In the genomic region with DNA sequence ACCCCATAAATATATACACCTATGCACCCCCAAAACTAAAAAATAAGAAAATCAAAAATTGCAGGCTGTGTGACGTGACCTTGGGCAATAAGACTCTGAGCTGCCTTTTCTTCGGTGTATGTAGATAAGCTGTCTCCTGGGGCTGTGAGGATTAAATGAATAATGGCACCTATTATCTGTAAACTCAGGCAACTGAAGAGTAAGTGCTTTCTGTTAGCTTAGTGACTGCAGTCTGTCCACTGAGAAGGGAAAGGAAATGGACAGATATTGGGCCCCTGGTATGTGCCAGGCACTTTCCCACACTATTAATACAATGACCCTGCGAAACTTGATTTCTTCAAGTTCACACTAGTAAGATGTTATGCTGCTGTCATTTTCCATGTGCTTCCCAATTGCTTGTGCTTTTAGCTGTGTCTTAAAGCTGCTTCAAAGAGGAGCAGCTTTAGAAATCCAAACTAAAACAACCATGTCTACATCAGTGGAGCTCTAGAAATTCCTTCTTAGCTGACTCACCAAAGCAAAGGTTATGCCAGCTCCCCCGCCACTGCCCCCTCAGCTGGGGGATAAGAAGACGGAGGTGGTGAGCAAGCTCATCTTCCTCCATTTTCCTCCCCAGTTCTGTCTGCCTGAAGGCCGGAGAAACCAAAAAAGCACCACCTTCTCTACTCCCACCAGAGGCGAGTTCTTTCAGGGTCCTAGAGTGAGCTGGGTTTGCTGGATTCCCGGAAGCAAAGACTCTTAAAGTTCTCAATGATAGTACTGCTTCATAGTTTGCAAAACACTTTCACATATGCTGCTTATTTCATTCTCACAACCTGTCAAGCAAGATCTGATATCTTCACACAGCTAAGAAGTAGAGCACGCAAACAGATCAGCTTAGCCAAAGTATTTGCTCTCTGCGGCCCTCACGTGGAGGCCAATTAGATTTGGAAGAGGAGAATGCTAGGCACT, we compare ENCODE assay signal across 8 cellular contexts. TPM values are rescaled to one million over a fixed set of nuclear protein-coding genes. Genes with fewer than 3 reads are reported as not detected.
A peak's percentile ranks its signal among the peaks of the same experiment; 100 is the strongest.
DNase-seq lines count a peak whose midpoint lies in the region; ATAC-seq and TF ChIP-seq lines count a peak whose summit lies in the region.

No MANE protein-coding gene starts in this region.

- TF ChIP-seq POLR2A in esophagus squamous epithelium (IDR thresholded peaks at IDR 0.05), result no peak

- peak overlapping the region; percentile 12 for H3K4me3 ChIP-seq in fibroblast of villous mesenchyme (ENCODE audit: low read depth, low read length)
- peak overlapping the region in 1 of 4 donors; percentile 9 for H3K4me3 ChIP-seq in esophagus squamous epithelium

- 51 to 55% methylated on average over 5 to 11 of the region's 11 CpGs for WGBS in esophagus squamous epithelium, 2 donors

- intact Hi-C loops in esophagus squamous epithelium (cut with DNase I), result no loop called here

- peak; percentile 22 for DNase-seq in GM04504 (ENCODE audit: low read depth)
- peak; percentile 83 for DNase-seq in RPMI7951 (ENCODE audit: low read depth)
- DNase-seq in fibroblast of villous mesenchyme (ENCODE audit: low read depth), result peak; percentile 69
- peak; percentile 52 for DNase-seq in putamen (ENCODE audit: low spot score)
- no peak for DNase-seq in KG1 (lab: John Stamatoyannopoulos, UW)
- no peak for DNase-seq in activated gamma-delta T cell treated with Interleukin-2 at 50 U/mL for 16 hours
- no peak for DNase-seq in esophagus squamous epithelium (lab: John Stamatoyannopoulos, UW)

- no peak for TF ChIP-seq CTCF in fibroblast of villous mesenchyme (IDR thresholded peaks at IDR 0.05; ENCODE audit: insufficient read depth, low read depth, low read length)
- TF ChIP-seq CTCF in esophagus squamous epithelium (IDR thresholded peaks at IDR 0.05), result no peak

- peak overlapping the region in 2 of 4 donors; percentile 33 to 34 for H3K27ac ChIP-seq in esophagus squamous epithelium

- no peaks in the 10 kb centered on the region for H3K9me3 ChIP-seq in esophagus squamous epithelium

- H3K4me1 ChIP-seq in esophagus squamous epithelium, result peaks cover 0 to 16% (median 0%) of the 10 kb centered on the region in 3 donors

- peaks cover 0 to 30% (median 0%) of the 10 kb centered on the region in 3 donors for H3K36me3 ChIP-seq in esophagus squamous epithelium

- ATAC-seq in HG02885 (IDR thresholded peaks at IDR 0.05; ENCODE audit: poor library complexity, unreplicated experiment), result no peak

- H3K27me3 ChIP-seq in esophagus squamous epithelium, result no peaks in the 10 kb centered on the region

RNA-seq across cellular contexts. Expression of gene DGAT2L6, which starts 8.8 kb away (rescaled TPM):
- total RNA-seq in RPMI7951 (2014; rRNA removed; shearing (Covaris generic)), result not detected in 2 replicates
- total RNA-seq in fibroblast of villous mesenchyme (not detected in 2 replicates), esophagus squamous epithelium (not detected)

RNA-seq across cellular contexts. Expression of gene IGBP1, which starts 35.3 kb away (rescaled TPM):
- total RNA-seq in RPMI7951 (2014; rRNA removed; shearing (Covaris generic)), result 84.3 and 88.8 TPM in 2 replicates
- total RNA-seq in fibroblast of villous mesenchyme, result 58.7 and 60.9 TPM in 2 replicates
- total RNA-seq in esophagus squamous epithelium, result 10 to 100 TPM; 26.5 to 66.0 (median 45.6) TPM

Comparison
In these comparisons a context has a peak if more than half of its experiments do, and no peak if none do; other contexts are left out.
1. DNase-seq: peak in GM04504 (single experiment), RPMI7951 (single experiment), fibroblast of villous mesenchyme (single experiment) and putamen (single experiment); none in KG1 (single experiment), activated gamma-delta T cell treated with Interleukin-2 at 50 U/mL for 16 hours (single experiment) and esophagus squamous epithelium (single experiment).